In the genomic region with DNA sequence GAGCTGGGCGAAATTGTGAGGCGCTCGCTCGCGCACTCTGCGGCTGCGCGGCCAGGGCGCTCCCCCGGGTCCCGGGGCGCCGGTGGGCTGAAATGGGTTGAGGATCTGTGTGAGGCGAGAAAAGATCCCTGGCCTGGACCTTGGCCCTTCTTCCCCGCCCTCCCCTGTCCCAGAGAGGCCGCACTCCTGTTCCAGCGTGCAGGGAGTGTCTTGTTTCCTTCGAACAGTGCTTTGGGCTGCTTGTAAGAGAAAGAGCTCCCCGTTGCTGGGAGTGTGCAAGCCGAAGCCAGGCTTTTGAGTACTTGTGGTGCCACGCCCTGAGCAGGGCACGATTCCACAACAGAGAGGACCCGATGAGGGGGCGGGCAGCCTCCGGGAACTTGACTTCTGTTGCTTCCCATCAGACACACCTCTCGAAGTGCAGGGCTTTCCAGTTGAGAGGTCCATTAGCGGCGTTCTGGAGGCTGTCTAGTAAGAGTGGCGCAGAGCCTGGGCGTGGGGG, we compare ENCODE assay signal across 1 cellular context.
A peak's percentile ranks its signal among the peaks of the same experiment; 100 is the strongest.
TF ChIP-seq lines count a peak whose summit lies in the region.

No MANE protein-coding gene starts in this region.

TF ChIP-seq in HepG2, 621 proteins besides CTCF, POLR2A, EP300 and RAD21 (continued from another document and continues in another):
- TF ChIP-seq, protein P1, sequence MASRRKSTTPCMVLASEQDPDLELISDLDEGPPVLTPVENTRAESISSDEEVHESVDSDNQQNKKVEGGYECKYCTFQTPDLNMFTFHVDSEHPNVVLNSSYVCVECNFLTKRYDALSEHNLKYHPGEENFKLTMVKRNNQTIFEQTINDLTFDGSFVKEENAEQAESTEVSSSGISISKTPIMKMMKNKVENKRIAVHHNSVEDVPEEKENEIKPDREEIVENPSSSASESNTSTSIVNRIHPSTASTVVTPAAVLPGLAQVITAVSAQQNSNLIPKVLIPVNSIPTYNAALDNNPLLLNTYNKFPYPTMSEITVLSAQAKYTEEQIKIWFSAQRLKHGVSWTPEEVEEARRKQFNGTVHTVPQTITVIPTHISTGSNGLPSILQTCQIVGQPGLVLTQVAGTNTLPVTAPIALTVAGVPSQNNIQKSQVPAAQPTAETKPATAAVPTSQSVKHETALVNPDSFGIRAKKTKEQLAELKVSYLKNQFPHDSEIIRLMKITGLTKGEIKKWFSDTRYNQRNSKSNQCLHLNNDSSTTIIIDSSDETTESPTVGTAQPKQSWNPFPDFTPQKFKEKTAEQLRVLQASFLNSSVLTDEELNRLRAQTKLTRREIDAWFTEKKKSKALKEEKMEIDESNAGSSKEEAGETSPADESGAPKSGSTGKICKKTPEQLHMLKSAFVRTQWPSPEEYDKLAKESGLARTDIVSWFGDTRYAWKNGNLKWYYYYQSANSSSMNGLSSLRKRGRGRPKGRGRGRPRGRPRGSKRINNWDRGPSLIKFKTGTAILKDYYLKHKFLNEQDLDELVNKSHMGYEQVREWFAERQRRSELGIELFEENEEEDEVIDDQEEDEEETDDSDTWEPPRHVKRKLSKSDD (CRISPR knock-in tag; IDR thresholded peaks at IDR 0.05; ENCODE audit: low read depth) = 0 out of 2 replicates have a peak, but pooled peaks have one; percentile 64
- TF ChIP-seq STAT5B (CRISPR knock-in tag; IDR thresholded peaks at IDR 0.05) (no peak), MBD4 (IDR thresholded peaks at IDR 0.05; ENCODE audit: borderline replicate concordance, low read length) (no peak), FIP1L1 (IDR thresholded peaks at IDR 0.05; ENCODE audit: borderline replicate concordance, insufficient read depth, low read depth, low read length) (no peak), SKI (IDR thresholded peaks at IDR 0.05; ENCODE audit: partially characterized antibody) (no peak), BORCS8-MEF2B (CRISPR knock-in tag; IDR thresholded peaks at IDR 0.05) (no peak), STAG1 (CRISPR knock-in tag; IDR thresholded peaks at IDR 0.05) (no peak), MAFK (conservative IDR thresholded peaks at IDR 0.05 in 1 of 2, IDR thresholded peaks at IDR 0.05 in 1 of 2; ENCODE audit: low read length in 2 of 2) (no peak), ZNF83 (CRISPR knock-in tag; IDR thresholded peaks at IDR 0.05; ENCODE audit: borderline replicate concordance) (no peak), ZFY (CRISPR knock-in tag; IDR thresholded peaks at IDR 0.05) (no peak), FOXO1 (CRISPR knock-in tag; IDR thresholded peaks at IDR 0.05) (0 out of 2 replicates have a peak, but pooled peaks have one; percentile 9), HNRNPUL1 (IDR thresholded peaks at IDR 0.05; ENCODE audit: low read depth, low read length) (no peak), ZNF577 (CRISPR knock-in tag; IDR thresholded peaks at IDR 0.05; ENCODE audit: borderline replicate concordance, low read depth) (no peak), ZNF773 (CRISPR knock-in tag; IDR thresholded peaks at IDR 0.05; ENCODE audit: borderline replicate concordance) (no peak), RFXAP (CRISPR knock-in tag; IDR thresholded peaks at IDR 0.05; ENCODE audit: borderline replicate concordance) (no peak), POLR2AphosphoS2 (IDR thresholded peaks at IDR 0.05; ENCODE audit: low read depth, low read length) (no peak), ZNF331 (CRISPR knock-in tag; IDR thresholded peaks at IDR 0.05) (no peak), MIXL1 (CRISPR knock-in tag; IDR thresholded peaks at IDR 0.05) (no peak), ATF1 (CRISPR knock-in tag; IDR thresholded peaks at IDR 0.05) (0 out of 2 replicates have a peak, but pooled peaks have one; percentile 1), ISL2 (CRISPR knock-in tag; IDR thresholded peaks at IDR 0.05) (no peak), HNRNPH1 (optimal IDR thresholded peaks at IDR 0.05; ENCODE audit: low read depth, low read length) (no peak), ZSCAN29 (CRISPR knock-in tag; conservative IDR thresholded peaks at IDR 0.05) (0 out of 2 replicates have a peak, but pooled peaks have one; percentile 31), TAF1 (CRISPR knock-in tag; IDR thresholded peaks at IDR 0.05) (peak; percentile 50; the same call in 1 of the 2 replicates), ZMYM4 (CRISPR knock-in tag; IDR thresholded peaks at IDR 0.05) (peak; percentile 7; the same call in 1 of the 2 replicates), KMT2B (CRISPR knock-in tag; IDR thresholded peaks at IDR 0.05) (0 out of 2 replicates have a peak, but pooled peaks have one; percentile 5), RARA (CRISPR knock-in tag; IDR thresholded peaks at IDR 0.05) (no peak), NFKB2 (CRISPR knock-in tag; IDR thresholded peaks at IDR 0.05; ENCODE audit: borderline replicate concordance) (peak; percentile 28; the same call in 1 of the 2 replicates), ZNF749 (CRISPR knock-in tag; IDR thresholded peaks at IDR 0.05; ENCODE audit: borderline replicate concordance) (0 out of 2 replicates have a peak, but pooled peaks have one; percentile 54), GFI1 (CRISPR knock-in tag; IDR thresholded peaks at IDR 0.05; ENCODE audit: borderline replicate concordance) (no peak), NBN (conservative IDR thresholded peaks at IDR 0.05) (no peak), AGO2 (optimal IDR thresholded peaks at IDR 0.05; ENCODE audit: low read depth, low read length) (peak; percentile 32), NFE2L2 (IDR thresholded peaks at IDR 0.05; ENCODE audit: low read length) (no peak), PITX1 (CRISPR knock-in tag; IDR thresholded peaks at IDR 0.05) (no peak), ZNF629 (CRISPR knock-in tag; conservative IDR thresholded peaks at IDR 0.05) (0 out of 2 replicates have a peak, but pooled peaks have one; percentile 19), SMARCE1 (IDR thresholded peaks at IDR 0.05; ENCODE audit: borderline replicate concordance) (no peak), ATF7 (IDR thresholded peaks at IDR 0.05) (no peak), ATF7 (CRISPR knock-in tag; IDR thresholded peaks at IDR 0.05) (no peak), ZNF781 (CRISPR knock-in tag; IDR thresholded peaks at IDR 0.05; ENCODE audit: borderline replicate concordance, not compliant biosample characterization) (peak; percentile 9), SAFB2 (CRISPR knock-in tag; IDR thresholded peaks at IDR 0.05; ENCODE audit: borderline replicate concordance, low read depth) (no peak), GATAD1 (CRISPR knock-in tag; IDR thresholded peaks at IDR 0.05) (no peak; the same call in 1 of the 2 replicates), MED1 (CRISPR knock-in tag; IDR thresholded peaks at IDR 0.05) (no peak)
- TF ChIP-seq, protein P2, sequence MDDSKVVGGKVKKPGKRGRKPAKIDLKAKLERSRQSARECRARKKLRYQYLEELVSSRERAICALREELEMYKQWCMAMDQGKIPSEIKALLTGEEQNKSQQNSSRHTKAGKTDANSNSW (CRISPR knock-in tag; IDR thresholded peaks at IDR 0.05; ENCODE audit: borderline replicate concordance) = no peak
- TF ChIP-seq, protein P3, sequence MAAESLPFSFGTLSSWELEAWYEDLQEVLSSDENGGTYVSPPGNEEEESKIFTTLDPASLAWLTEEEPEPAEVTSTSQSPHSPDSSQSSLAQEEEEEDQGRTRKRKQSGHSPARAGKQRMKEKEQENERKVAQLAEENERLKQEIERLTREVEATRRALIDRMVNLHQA (CRISPR knock-in tag; IDR thresholded peaks at IDR 0.05) = no peak
- TF ChIP-seq, protein P4, sequence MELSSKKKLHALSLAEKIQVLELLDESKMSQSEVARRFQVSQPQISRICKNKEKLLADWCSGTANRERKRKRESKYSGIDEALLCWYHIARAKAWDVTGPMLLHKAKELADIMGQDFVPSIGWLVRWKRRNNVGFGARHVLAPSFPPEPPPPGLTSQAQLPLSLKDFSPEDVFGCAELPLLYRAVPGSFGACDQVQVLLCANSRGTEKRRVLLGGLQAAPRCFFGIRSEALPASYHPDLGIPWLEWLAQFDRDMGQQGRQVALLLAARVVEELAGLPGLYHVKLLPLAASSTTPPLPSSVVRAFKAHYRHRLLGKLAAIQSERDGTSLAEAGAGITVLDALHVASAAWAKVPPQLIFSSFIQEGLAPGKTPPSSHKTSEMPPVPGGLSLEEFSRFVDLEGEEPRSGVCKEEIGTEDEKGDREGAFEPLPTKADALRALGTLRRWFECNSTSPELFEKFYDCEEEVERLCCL (CRISPR knock-in tag; IDR thresholded peaks at IDR 0.05; ENCODE audit: borderline replicate concordance) = no peak
- TF ChIP-seq, protein P5, sequence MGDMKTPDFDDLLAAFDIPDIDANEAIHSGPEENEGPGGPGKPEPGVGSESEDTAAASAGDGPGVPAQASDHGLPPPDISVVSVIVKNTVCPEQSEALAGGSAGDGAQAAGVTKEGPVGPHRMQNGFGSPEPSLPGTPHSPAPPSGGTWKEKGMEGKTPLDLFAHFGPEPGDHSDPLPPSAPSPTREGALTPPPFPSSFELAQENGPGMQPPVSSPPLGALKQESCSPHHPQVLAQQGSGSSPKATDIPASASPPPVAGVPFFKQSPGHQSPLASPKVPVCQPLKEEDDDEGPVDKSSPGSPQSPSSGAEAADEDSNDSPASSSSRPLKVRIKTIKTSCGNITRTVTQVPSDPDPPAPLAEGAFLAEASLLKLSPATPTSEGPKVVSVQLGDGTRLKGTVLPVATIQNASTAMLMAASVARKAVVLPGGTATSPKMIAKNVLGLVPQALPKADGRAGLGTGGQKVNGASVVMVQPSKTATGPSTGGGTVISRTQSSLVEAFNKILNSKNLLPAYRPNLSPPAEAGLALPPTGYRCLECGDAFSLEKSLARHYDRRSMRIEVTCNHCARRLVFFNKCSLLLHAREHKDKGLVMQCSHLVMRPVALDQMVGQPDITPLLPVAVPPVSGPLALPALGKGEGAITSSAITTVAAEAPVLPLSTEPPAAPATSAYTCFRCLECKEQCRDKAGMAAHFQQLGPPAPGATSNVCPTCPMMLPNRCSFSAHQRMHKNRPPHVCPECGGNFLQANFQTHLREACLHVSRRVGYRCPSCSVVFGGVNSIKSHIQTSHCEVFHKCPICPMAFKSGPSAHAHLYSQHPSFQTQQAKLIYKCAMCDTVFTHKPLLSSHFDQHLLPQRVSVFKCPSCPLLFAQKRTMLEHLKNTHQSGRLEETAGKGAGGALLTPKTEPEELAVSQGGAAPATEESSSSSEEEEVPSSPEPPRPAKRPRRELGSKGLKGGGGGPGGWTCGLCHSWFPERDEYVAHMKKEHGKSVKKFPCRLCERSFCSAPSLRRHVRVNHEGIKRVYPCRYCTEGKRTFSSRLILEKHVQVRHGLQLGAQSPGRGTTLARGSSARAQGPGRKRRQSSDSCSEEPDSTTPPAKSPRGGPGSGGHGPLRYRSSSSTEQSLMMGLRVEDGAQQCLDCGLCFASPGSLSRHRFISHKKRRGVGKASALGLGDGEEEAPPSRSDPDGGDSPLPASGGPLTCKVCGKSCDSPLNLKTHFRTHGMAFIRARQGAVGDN (CRISPR knock-in tag; IDR thresholded peaks at IDR 0.05) = peak; percentile 4; the same call in 1 of the 2 replicates
- TF ChIP-seq, protein P6, sequence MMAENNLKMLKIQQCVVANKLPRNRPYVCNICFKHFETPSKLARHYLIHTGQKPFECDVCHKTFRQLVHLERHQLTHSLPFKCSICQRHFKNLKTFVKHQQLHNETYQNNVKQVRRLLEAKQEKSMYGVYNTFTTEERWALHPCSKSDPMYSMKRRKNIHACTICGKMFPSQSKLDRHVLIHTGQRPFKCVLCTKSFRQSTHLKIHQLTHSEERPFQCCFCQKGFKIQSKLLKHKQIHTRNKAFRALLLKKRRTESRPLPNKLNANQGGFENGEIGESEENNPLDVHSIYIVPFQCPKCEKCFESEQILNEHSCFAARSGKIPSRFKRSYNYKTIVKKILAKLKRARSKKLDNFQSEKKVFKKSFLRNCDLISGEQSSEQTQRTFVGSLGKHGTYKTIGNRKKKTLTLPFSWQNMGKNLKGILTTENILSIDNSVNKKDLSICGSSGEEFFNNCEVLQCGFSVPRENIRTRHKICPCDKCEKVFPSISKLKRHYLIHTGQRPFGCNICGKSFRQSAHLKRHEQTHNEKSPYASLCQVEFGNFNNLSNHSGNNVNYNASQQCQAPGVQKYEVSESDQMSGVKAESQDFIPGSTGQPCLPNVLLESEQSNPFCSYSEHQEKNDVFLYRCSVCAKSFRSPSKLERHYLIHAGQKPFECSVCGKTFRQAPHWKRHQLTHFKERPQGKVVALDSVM (CRISPR knock-in tag; IDR thresholded peaks at IDR 0.05) = no peak
- TF ChIP-seq, protein P7, sequence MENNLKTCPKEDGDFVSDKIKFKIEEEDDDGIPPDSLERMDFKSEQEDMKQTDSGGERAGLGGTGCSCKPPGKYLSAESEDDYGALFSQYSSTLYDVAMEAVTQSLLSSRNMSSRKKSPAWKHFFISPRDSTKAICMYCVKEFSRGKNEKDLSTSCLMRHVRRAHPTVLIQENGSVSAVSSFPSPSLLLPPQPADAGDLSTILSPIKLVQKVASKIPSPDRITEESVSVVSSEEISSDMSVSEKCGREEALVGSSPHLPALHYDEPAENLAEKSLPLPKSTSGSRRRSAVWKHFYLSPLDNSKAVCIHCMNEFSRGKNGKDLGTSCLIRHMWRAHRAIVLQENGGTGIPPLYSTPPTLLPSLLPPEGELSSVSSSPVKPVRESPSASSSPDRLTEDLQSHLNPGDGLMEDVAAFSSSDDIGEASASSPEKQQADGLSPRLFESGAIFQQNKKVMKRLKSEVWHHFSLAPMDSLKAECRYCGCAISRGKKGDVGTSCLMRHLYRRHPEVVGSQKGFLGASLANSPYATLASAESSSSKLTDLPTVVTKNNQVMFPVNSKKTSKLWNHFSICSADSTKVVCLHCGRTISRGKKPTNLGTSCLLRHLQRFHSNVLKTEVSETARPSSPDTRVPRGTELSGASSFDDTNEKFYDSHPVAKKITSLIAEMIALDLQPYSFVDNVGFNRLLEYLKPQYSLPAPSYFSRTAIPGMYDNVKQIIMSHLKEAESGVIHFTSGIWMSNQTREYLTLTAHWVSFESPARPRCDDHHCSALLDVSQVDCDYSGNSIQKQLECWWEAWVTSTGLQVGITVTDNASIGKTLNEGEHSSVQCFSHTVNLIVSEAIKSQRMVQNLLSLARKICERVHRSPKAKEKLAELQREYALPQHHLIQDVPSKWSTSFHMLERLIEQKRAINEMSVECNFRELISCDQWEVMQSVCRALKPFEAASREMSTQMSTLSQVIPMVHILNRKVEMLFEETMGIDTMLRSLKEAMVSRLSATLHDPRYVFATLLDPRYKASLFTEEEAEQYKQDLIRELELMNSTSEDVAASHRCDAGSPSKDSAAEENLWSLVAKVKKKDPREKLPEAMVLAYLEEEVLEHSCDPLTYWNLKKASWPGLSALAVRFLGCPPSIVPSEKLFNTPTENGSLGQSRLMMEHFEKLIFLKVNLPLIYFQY (CRISPR knock-in tag; IDR thresholded peaks at IDR 0.05; ENCODE audit: borderline replicate concordance) = no peak
- TF ChIP-seq, protein P8, sequence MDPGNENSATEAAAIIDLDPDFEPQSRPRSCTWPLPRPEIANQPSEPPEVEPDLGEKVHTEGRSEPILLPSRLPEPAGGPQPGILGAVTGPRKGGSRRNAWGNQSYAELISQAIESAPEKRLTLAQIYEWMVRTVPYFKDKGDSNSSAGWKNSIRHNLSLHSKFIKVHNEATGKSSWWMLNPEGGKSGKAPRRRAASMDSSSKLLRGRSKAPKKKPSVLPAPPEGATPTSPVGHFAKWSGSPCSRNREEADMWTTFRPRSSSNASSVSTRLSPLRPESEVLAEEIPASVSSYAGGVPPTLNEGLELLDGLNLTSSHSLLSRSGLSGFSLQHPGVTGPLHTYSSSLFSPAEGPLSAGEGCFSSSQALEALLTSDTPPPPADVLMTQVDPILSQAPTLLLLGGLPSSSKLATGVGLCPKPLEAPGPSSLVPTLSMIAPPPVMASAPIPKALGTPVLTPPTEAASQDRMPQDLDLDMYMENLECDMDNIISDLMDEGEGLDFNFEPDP (CRISPR knock-in tag; conservative IDR thresholded peaks at IDR 0.05) = 0 out of 2 replicates have a peak, but pooled peaks have one; percentile 60
- TF ChIP-seq, protein P9, sequence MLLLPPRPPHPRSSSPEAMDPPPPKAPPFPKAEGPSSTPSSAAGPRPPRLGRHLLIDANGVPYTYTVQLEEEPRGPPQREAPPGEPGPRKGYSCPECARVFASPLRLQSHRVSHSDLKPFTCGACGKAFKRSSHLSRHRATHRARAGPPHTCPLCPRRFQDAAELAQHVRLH (CRISPR knock-in tag; IDR thresholded peaks at IDR 0.05; ENCODE audit: borderline replicate concordance, low read depth) = peak; percentile 65; the same call in 1 of the 2 replicates
